ENCODE assay signal across 8 cellular contexts in genomic region chr16:5033256-5034166, GRCh38. TPM values are rescaled to one million over a fixed set of nuclear protein-coding genes. Genes with fewer than 3 reads are reported as not detected.
A peak's percentile ranks its signal among the peaks of the same experiment; 100 is the strongest.
DNase-seq lines count a peak whose midpoint lies in the region; ATAC-seq and TF ChIP-seq lines count a peak whose summit lies in the region.

A gene with protein sequence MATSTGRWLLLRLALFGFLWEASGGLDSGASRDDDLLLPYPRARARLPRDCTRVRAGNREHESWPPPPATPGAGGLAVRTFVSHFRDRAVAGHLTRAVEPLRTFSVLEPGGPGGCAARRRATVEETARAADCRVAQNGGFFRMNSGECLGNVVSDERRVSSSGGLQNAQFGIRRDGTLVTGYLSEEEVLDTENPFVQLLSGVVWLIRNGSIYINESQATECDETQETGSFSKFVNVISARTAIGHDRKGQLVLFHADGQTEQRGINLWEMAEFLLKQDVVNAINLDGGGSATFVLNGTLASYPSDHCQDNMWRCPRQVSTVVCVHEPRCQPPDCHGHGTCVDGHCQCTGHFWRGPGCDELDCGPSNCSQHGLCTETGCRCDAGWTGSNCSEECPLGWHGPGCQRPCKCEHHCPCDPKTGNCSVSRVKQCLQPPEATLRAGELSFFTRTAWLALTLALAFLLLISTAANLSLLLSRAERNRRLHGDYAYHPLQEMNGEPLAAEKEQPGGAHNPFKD (minus strand): TSS chr16:5033935. CDS start chr16:5033914, 21 bp downstream.

- ATAC-seq in GM18909 (IDR thresholded peaks at IDR 0.05; ENCODE audit: poor library complexity, unreplicated experiment) (peak; percentile 94), HG03159 (IDR thresholded peaks at IDR 0.05; ENCODE audit: unreplicated experiment) (peak; percentile 91)
- peak; percentile 96 for ATAC-seq in activated CD4-positive, alpha-beta T cell treated with anti-CD3 and anti-CD28 coated beads for 36 hours

- no peaks in the 10 kb centered on the region for H3K27me3 Mint-ChIP-seq in activated CD4-positive, alpha-beta T cell treated with anti-CD3 and anti-CD28 coated beads for 36 hours
- no peaks in the 10 kb centered on the region for H3K27me3 Mint-ChIP-seq in chondrocyte (ENCODE audit: low read depth)

- POLR2A ChIA-PET in activated CD4-positive, alpha-beta T cell treated with anti-CD3 and anti-CD28 coated beads for 36 hours (lab: Charles Lee): no interaction called here

- peak within 1 kb of the TSS; percentile 85 for H3K4me3 Mint-ChIP-seq in activated CD4-positive, alpha-beta T cell treated with anti-CD3 and anti-CD28 coated beads for 36 hours
- peak within 1 kb of the TSS; percentile 85 for H3K4me3 Mint-ChIP-seq in chondrocyte (ENCODE audit: unreplicated experiment)

- TF ChIP-seq CTCF in AG09309 (IDR thresholded peaks at IDR 0.05; ENCODE audit: control insufficient read depth, insufficient read depth, low read depth, low read length, missing control alignments) (no peak), chondrocyte (IDR thresholded peaks at IDR 0.05) (no peak)

- CTCF ChIA-PET in activated CD4-positive, alpha-beta T cell treated with anti-CD3 and anti-CD28 coated beads for 36 hours (lab: Charles Lee): interaction anchor here (0.7 to 1.2 kb wide), 5 partner anchors 51 to 231 kb away, joined by 3 read pairs; partner anchors contain the start of gene ROGDI

- peaks cover 19% of the 10 kb centered on the region for H3K4me1 Mint-ChIP-seq in activated CD4-positive, alpha-beta T cell treated with anti-CD3 and anti-CD28 coated beads for 36 hours
- peaks cover 16% of the 10 kb centered on the region for H3K4me1 Mint-ChIP-seq in chondrocyte (ENCODE audit: low read depth)

- H3K9me3 Mint-ChIP-seq in activated CD4-positive, alpha-beta T cell treated with anti-CD3 and anti-CD28 coated beads for 36 hours (ENCODE audit: low read depth): no peaks in the 10 kb centered on the region
- H3K9me3 Mint-ChIP-seq in chondrocyte (ENCODE audit: low read depth): no peaks in the 10 kb centered on the region

- no peaks in the 10 kb centered on the region for H3K36me3 Mint-ChIP-seq in activated CD4-positive, alpha-beta T cell treated with anti-CD3 and anti-CD28 coated beads for 36 hours (ENCODE audit: low read depth)
- H3K36me3 Mint-ChIP-seq in chondrocyte (ENCODE audit: low read depth): peaks cover 3% of the 10 kb centered on the region

- peak; percentile 29 for DNase-seq in AG09309 (ENCODE audit: low read depth)
- DNase-seq in NCI-H345 treated with DMSO at 0.1 percent for 48 hours (lab: John Stamatoyannopoulos, UW; ENCODE audit: unreplicated experiment): peak; percentile 64
- DNase-seq in activated CD4-positive, alpha-beta T cell treated with anti-CD3 and anti-CD28 coated beads for 36 hours: peak; percentile 93
- peak; percentile 94 for DNase-seq in chondrocyte (ENCODE audit: low spot score)
- peak; percentile 62 for DNase-seq in kidney glomerular epithelial cell (lab: John Stamatoyannopoulos, UW)
- DNase-seq in stimulated activated CD4-positive, alpha-beta T cell treated with anti-CD3 and anti-CD28 coated beads, Interleukin-15, amount 100 ng/mL, for 24 hours: peak; percentile 88

- peak within 1 kb of the TSS; percentile 61 for H3K4me3 ChIP-seq in AG09309 (ENCODE audit: control insufficient read depth, low read depth, low read length)

- peak within 1 kb of the TSS; percentile 80 for H3K27ac Mint-ChIP-seq in activated CD4-positive, alpha-beta T cell treated with anti-CD3 and anti-CD28 coated beads for 36 hours
- peak within 1 kb of the TSS; percentile 89 for H3K27ac Mint-ChIP-seq in chondrocyte (ENCODE audit: unreplicated experiment)

- intact Hi-C loops in activated CD4-positive, alpha-beta T cell treated with anti-CD3 and anti-CD28 coated beads for 36 hours (cut with DNase I, micrococcal nuclease): loop anchor here (1.0 to 10.0 kb wide), 8 partner anchors 37 to 409 kb away; partner anchors contain the start of genes ALG1 (in 2 of the 2), ANKS3 (in 1 of the 2), DNAAF8 (in 1 of the 2) and EEF2KMT (in 1 of the 2)

RNA-seq across cellular contexts. Expression of the gene that starts here (rescaled TPM):
- total RNA-seq in activated CD4-positive, alpha-beta T cell treated with anti-CD3 and anti-CD28 coated beads for 36 hours: 10 to 100 TPM in 1 of 2 experiments, 1 to 10 TPM in 1; 8.9 to 10.2 TPM
- 10.1 to 11.8 TPM (median 11.3 TPM) in 3 replicates for total RNA-seq in chondrocyte

Comparison
In these comparisons a context has a peak if more than half of its experiments do, and no peak if none do; other contexts are left out.
1. Peak in every context shown above with its lines: DNase-seq, ATAC-seq and H3K4me3 ChIP-seq.
2. DNase-seq: peak in every context shown above with its lines; median percentile 94 in chondrocyte; 93 in activated CD4-positive, alpha-beta T cell treated with anti-CD3 and anti-CD28 coated beads for 36 hours; 88 in stimulated activated CD4-positive, alpha-beta T cell treated with anti-CD3 and anti-CD28 coated beads, Interleukin-15, amount 100 ng/mL, for 24 hours; 64 in NCI-H345 treated with DMSO at 0.1 percent for 48 hours; 62 in kidney glomerular epithelial cell; 29 in AG09309.